In genomic region chr1:16718908-16719533, GRCh38 we compare ENCODE assay signal across 14 cellular contexts. TPM values are rescaled to one million over a fixed set of nuclear protein-coding genes. Genes with fewer than 3 reads are reported as not detected.
DNase-seq lines count a peak whose midpoint lies in the region; ATAC-seq, FAIRE-seq and TF ChIP-seq lines count a peak whose summit lies in the region.
"Had no signal": no experiment of that assay in that cellular context is flagged by ENCODE, and none has a peak within 500 bp of the region (broad histone marks: within the 10 kb centered on the region; RNA-seq: fewer than 3 reads in every experiment).

No MANE protein-coding gene starts in this region.

- no peak for ATAC-seq in activated CD8-positive, alpha-beta memory T cell treated with anti-CD3 and anti-CD28 coated beads, Interleukin-2, amount 10 ng/mL, durations not matched to agents 7 days and 5 days
- ATAC-seq in RWPE2 (ENCODE audit: low read depth) (no peak), HG02763 (IDR thresholded peaks at IDR 0.05; ENCODE audit: unreplicated experiment) (no peak)

- intact Hi-C loops in kidney (cut with DNase I): no loop called here

- no peaks in the 10 kb centered on the region for H3K4me1 ChIP-seq in RWPE2 (ENCODE audit: insufficient read depth, poor library complexity, severe bottlenecking)
- peaks cover 13 to 15% of the 10 kb centered on the region in 2 donors for H3K4me1 ChIP-seq in kidney (ENCODE audit: control insufficient read depth in 1 of 2, insufficient read depth in 1 of 2, low read depth in 1 of 2, low read length in 2 of 2)
- H3K4me1 ChIP-seq: esophagus squamous epithelium had no signal

- H3K27ac ChIP-seq in RWPE2 (ENCODE audit: poor library complexity, severe bottlenecking): no peak overlapping the region
- no peak overlapping the region for H3K27ac ChIP-seq in kidney (ENCODE audit: low read depth in 2 of 2, low read length in 2 of 2)
- H3K27ac ChIP-seq: esophagus squamous epithelium had no signal

- no peaks in the 10 kb centered on the region for H3K36me3 Mint-ChIP-seq in activated CD8-positive, alpha-beta memory T cell treated with anti-CD3 and anti-CD28 coated beads, Interleukin-2, amount 10 ng/mL, durations not matched to agents 7 days and 5 days
- H3K36me3 Mint-ChIP-seq in progenitor cell of endocrine pancreas (ENCODE audit: insufficient read depth): no peaks in the 10 kb centered on the region

- H3K4me3 Mint-ChIP-seq in activated CD8-positive, alpha-beta memory T cell treated with anti-CD3 and anti-CD28 coated beads, Interleukin-2, amount 10 ng/mL, durations not matched to agents 7 days and 5 days: no peak overlapping the region
- H3K4me3 Mint-ChIP-seq in progenitor cell of endocrine pancreas (ENCODE audit: low read depth): no peak overlapping the region
- H3K4me3 Mint-ChIP-seq: neural crest cell had no signal

- no peak for TF ChIP-seq CTCF in RWPE2 (IDR thresholded peaks at IDR 0.05; ENCODE audit: poor library complexity, severe bottlenecking)
- TF ChIP-seq CTCF in kidney (IDR thresholded peaks at IDR 0.05; ENCODE audit: borderline replicate concordance, extremely low read depth, insufficient read depth): no peak
- TF ChIP-seq CTCF in progenitor cell of endocrine pancreas (IDR thresholded peaks at IDR 0.05; ENCODE audit: unreplicated experiment): no peak

- H3K27ac Mint-ChIP-seq in activated CD8-positive, alpha-beta memory T cell treated with anti-CD3 and anti-CD28 coated beads, Interleukin-2, amount 10 ng/mL, durations not matched to agents 7 days and 5 days: no peak overlapping the region
- H3K27ac Mint-ChIP-seq in progenitor cell of endocrine pancreas: no peak overlapping the region

- H3K4me3 ChIP-seq in RWPE2 (ENCODE audit: severe bottlenecking) (no peak overlapping the region), kidney (ENCODE audit: low read length in 2 of 2) (no peak overlapping the region)
- H3K4me3 ChIP-seq: esophagus squamous epithelium, smooth muscle cell had no signal

- H3K9me3 ChIP-seq in RWPE2 (ENCODE audit: severe bottlenecking) (no peaks in the 10 kb centered on the region), kidney (ENCODE audit: control insufficient read depth in 1 of 2, low read length in 2 of 2) (no peaks in the 10 kb centered on the region)
- H3K9me3 ChIP-seq: esophagus squamous epithelium had no signal

- no peaks in the 10 kb centered on the region for H3K9me3 Mint-ChIP-seq in activated CD8-positive, alpha-beta memory T cell treated with anti-CD3 and anti-CD28 coated beads, Interleukin-2, amount 10 ng/mL, durations not matched to agents 7 days and 5 days (ENCODE audit: low read depth)
- H3K9me3 Mint-ChIP-seq in progenitor cell of endocrine pancreas (ENCODE audit: low read depth): no peaks in the 10 kb centered on the region
- H3K9me3 Mint-ChIP-seq: neural crest cell had no signal

- no peaks in the 10 kb centered on the region for H3K4me1 Mint-ChIP-seq in activated CD8-positive, alpha-beta memory T cell treated with anti-CD3 and anti-CD28 coated beads, Interleukin-2, amount 10 ng/mL, durations not matched to agents 7 days and 5 days
- peaks cover 4% of the 10 kb centered on the region for H3K4me1 Mint-ChIP-seq in progenitor cell of endocrine pancreas (ENCODE audit: low read depth)

- DNase-seq in activated CD8-positive, alpha-beta memory T cell treated with anti-CD3 and anti-CD28 coated beads for 24 hours: peak; percentile 56
- DNase-seq in activated CD8-positive, alpha-beta memory T cell treated with anti-CD3 and anti-CD28 coated beads, Interleukin-2, amount 10 ng/mL, durations not matched to agents 7 days and 5 days: no peak
- DNase-seq in RWPE2 (ENCODE audit: low spot score) (peak; percentile 77), kidney (peak; percentile 82), ureter (ENCODE audit: low spot score) (peak; percentile 44), progenitor cell of endocrine pancreas (ENCODE audit: low spot score, unreplicated experiment) (no peak), GOT3 (lab: John Stamatoyannopoulos, UW) (no peak)
- DNase-seq: Calu3, esophagus squamous epithelium, NCI-H1930, SHP77 had no signal

- FAIRE-seq in kidney (lab: Jason Lieb, UNC): no peak

- no peaks in the 10 kb centered on the region for H3K36me3 ChIP-seq in RWPE2 (ENCODE audit: low read depth)
- no peaks in the 10 kb centered on the region for H3K36me3 ChIP-seq in kidney (ENCODE audit: control insufficient read depth in 1 of 2, insufficient read depth in 2 of 2, low read length in 2 of 2)
- H3K36me3 ChIP-seq: esophagus squamous epithelium had no signal

- CTCF ChIA-PET in activated CD8-positive, alpha-beta memory T cell treated with anti-CD3 and anti-CD28 coated beads, Interleukin-2, amount 10 ng/mL, durations not matched to agents 7 days and 5 days (lab: Charles Lee): interaction anchor here (1.1 to 1.2 kb wide), 3 partner anchors 8 to 11 kb away, joined by 3 to 5 read pairs (median 4); no protein-coding TSS in a partner anchor

- H3K27me3 Mint-ChIP-seq in activated CD8-positive, alpha-beta memory T cell treated with anti-CD3 and anti-CD28 coated beads, Interleukin-2, amount 10 ng/mL, durations not matched to agents 7 days and 5 days: peaks cover 53% of the 10 kb centered on the region
- H3K27me3 Mint-ChIP-seq in progenitor cell of endocrine pancreas: peaks cover 19% of the 10 kb centered on the region

- no peak overlapping the region for H3K9ac ChIP-seq in kidney (ENCODE audit: low read length in 2 of 2)

- H3K27me3 ChIP-seq in RWPE2 (ENCODE audit: insufficient read depth, poor library complexity, severe bottlenecking): no peaks in the 10 kb centered on the region

RNA-seq across cellular contexts. Expression of gene RNU1-4, which starts 21.3 kb away (rescaled TPM):
- 1,000 to 10,000 TPM in 1 of 2 experiments, 100 to 1,000 TPM in 1; 922 to 3,744 TPM for total RNA-seq in activated CD8-positive, alpha-beta memory T cell treated with anti-CD3 and anti-CD28 coated beads, Interleukin-2, amount 10 ng/mL, durations not matched to agents 7 days and 5 days
- total RNA-seq in kidney (8,605 TPM), ureter (1,626 TPM), progenitor cell of endocrine pancreas (3,923 and 3,957 TPM in 2 replicates)
- 26.8 TPM for polyA plus RNA-seq in kidney (ENCODE audit: insufficient read depth, low read depth, low replicate concordance)

RNA-seq across cellular contexts. Expression of gene RNU1-3, which starts 52.3 kb away (rescaled TPM):
- 1,000 to 10,000 TPM in 1 of 2 experiments, 100 to 1,000 TPM in 1; 922 to 3,744 TPM for total RNA-seq in activated CD8-positive, alpha-beta memory T cell treated with anti-CD3 and anti-CD28 coated beads, Interleukin-2, amount 10 ng/mL, durations not matched to agents 7 days and 5 days
- total RNA-seq in kidney: 8,605 TPM
- polyA plus RNA-seq in kidney (ENCODE audit: insufficient read depth, low read depth, low replicate concordance): 26.8 TPM
- total RNA-seq in ureter: 1,626 TPM
- 3,923 and 3,957 TPM in 2 replicates for total RNA-seq in progenitor cell of endocrine pancreas

Comparison
In these comparisons a context has a peak if more than half of its experiments do, and no peak if none do; other contexts are left out.
1. DNase-seq: peak in activated CD8-positive, alpha-beta memory T cell treated with anti-CD3 and anti-CD28 coated beads for 24 hours (single experiment), RWPE2 (single experiment), kidney (single experiment) and ureter (single experiment); none in activated CD8-positive, alpha-beta memory T cell treated with anti-CD3 and anti-CD28 coated beads, Interleukin-2, amount 10 ng/mL, durations not matched to agents 7 days and 5 days (single experiment), progenitor cell of endocrine pancreas (single experiment) and GOT3 (single experiment).